ENCODE assay signal across 1 cellular context in the genomic region with DNA sequence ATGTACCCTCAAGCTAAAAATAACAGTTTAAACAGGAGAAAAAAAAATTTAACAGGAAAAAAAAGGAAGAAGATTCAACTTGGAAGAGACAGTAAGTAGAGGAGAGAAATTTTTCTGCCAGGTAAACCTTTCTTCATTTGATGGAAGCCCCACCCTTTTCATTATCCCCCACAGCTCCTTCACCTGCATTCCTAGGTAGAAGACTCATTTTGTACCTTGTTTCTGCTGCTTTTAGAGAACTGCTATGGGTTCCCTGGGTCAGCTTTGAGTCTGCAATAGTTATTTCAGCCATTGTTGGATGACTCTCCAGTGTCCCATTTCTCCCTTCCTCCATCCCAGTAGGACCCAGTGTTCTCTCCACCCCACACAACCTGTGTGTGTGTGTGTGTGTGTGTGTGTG.
TF ChIP-seq lines count a peak whose summit lies in the region.

No MANE protein-coding gene starts in this region.

TF ChIP-seq in H1, 55 proteins besides CTCF, POLR2A, EP300 and RAD21:
- TF ChIP-seq POU5F1 (IDR thresholded peaks at IDR 0.05; ENCODE audit: low read depth, low read length) (no peak), EGR1 (IDR thresholded peaks at IDR 0.05; ENCODE audit: borderline replicate concordance, low read depth, low read length) (no peak), SP4 (IDR thresholded peaks at IDR 0.05; ENCODE audit: low read length) (no peak), GABPA (IDR thresholded peaks at IDR 0.05; ENCODE audit: borderline replicate concordance, insufficient read depth, low read length) (no peak), TBP (IDR thresholded peaks at IDR 0.05; ENCODE audit: low read depth, low read length) (no peak), RFX5 (IDR thresholded peaks at IDR 0.05; ENCODE audit: borderline replicate concordance, low read depth, low read length) (no peak), SRF (IDR thresholded peaks at IDR 0.05; ENCODE audit: low read depth, low read length) (no peak), CBX8 (IDR thresholded peaks at IDR 0.05; ENCODE audit: borderline replicate concordance, low read depth, low read length) (no peak)
- TF ChIP-seq, protein P1, sequence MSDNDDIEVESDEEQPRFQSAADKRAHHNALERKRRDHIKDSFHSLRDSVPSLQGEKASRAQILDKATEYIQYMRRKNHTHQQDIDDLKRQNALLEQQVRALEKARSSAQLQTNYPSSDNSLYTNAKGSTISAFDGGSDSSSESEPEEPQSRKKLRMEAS (IDR thresholded peaks at IDR 0.05): no peak
- TF ChIP-seq, protein P2, sequence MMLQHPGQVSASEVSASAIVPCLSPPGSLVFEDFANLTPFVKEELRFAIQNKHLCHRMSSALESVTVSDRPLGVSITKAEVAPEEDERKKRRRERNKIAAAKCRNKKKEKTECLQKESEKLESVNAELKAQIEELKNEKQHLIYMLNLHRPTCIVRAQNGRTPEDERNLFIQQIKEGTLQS (IDR thresholded peaks at IDR 0.05; ENCODE audit: insufficient read depth, low read depth, low read length): no peak
